In the genomic region with DNA sequence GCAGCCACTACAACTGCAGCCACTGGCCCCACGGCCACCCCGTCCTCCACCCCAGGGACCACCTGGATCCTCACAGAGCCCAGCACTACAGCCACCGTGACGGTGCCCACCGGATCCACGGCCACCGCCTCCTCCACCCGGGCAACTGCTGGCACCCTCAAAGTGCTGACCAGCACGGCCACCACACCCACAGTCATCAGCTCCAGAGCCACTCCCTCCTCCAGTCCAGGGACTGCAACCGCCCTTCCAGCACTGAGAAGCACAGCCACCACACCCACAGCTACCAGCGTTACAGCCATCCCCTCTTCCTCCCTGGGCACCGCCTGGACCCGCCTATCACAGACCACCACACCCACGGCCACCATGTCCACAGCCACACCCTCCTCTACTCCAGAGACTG, we compare ENCODE assay signal across 14 cellular contexts. TPM values are rescaled to one million over a fixed set of nuclear protein-coding genes. Genes with fewer than 3 reads are reported as not detected.
"Had no signal": no experiment of that assay in that cellular context is flagged by ENCODE, and none has a peak within 500 bp of the region (broad histone marks: within the 10 kb centered on the region; RNA-seq: fewer than 3 reads in every experiment).

No MANE protein-coding gene starts in this region.

RNA-seq across cellular contexts. Expression of gene MUC5B, which starts 23.4 kb away (rescaled TPM):
- total RNA-seq: activated B cell treated with CpG ODN at 0.5 μM for 24 hours; activated CD4-positive, alpha-beta memory T cell treated with anti-CD3 and anti-CD28 coated beads for 36 hours; activated CD4-positive, alpha-beta T cell treated with anti-CD3 and anti-CD28 coated beads, Interleukin-2, amount 10 ng/mL, durations not matched to agents 24 days and 14 days; activated CD8-positive, alpha-beta memory T cell treated with anti-CD3 and anti-CD28 coated beads for 36 hours; activated CD8-positive, alpha-beta T cell treated with anti-CD3 and anti-CD28 coated beads for 36 hours; activated naive CD4-positive, alpha-beta T cell treated with anti-CD3 and anti-CD28 coated beads for 36 hours; activated naive CD4-positive, alpha-beta T cell treated with anti-CD3 and anti-CD28 coated beads, Interleukin-2, amount 50 U/mL, for 72 hours; activated naive CD8-positive, alpha-beta T cell treated with anti-CD3 and anti-CD28 coated beads for 36 hours; activated T-cell treated with anti-CD3 and anti-CD28 coated beads, Interleukin-2, amount 50 U/mL, for 72 hours; activated T-helper 1 cell treated with anti-CD3 and anti-CD28 coated beads, Interleukin-12 subunit alpha, Interleukin-12 subunit beta, Interleukin-2, Interleukin-4 antibody, amounts not matched to agents 30 ng/mL and 10 ng/mL and 1 ng/mL, durations not matched to agents 14 hours and 24 hours and 36 hours; activated T-helper 17 cell treated with anti-CD3 and anti-CD28 coated beads, Interleukin-2, amount 50 U/mL, for 72 hours; aorta; astrocyte; cardiac muscle cell had no signal
- polyA plus RNA-seq: cardiac muscle cell had no signal
